Comparison of ENCODE assay signal across 7 cellular contexts in genomic region chr17:81429353-81429774, GRCh38. TPM values are rescaled to one million over a fixed set of nuclear protein-coding genes. Genes with fewer than 3 reads are reported as not detected.
A peak's percentile ranks its signal among the peaks of the same experiment; 100 is the strongest.
DNase-seq lines count a peak whose midpoint lies in the region; ATAC-seq and TF ChIP-seq lines count a peak whose summit lies in the region.

No MANE protein-coding gene starts in this region.

- H3K4me1 Mint-ChIP-seq in mesothelial cell of epicardium: no peaks in the 10 kb centered on the region

- no peaks in the 10 kb centered on the region for H3K27me3 Mint-ChIP-seq in mesothelial cell of epicardium (ENCODE audit: low read depth)

- peak overlapping the region; percentile 20 for H3K4me3 ChIP-seq in ovary

- H3K4me1 ChIP-seq in ovary (ENCODE audit: insufficient read depth): peaks cover 18% of the 10 kb centered on the region

- no peak overlapping the region for H3K27ac ChIP-seq in ovary

- H3K9me3 Mint-ChIP-seq in mesothelial cell of epicardium: no peaks in the 10 kb centered on the region

- no peaks in the 10 kb centered on the region for H3K36me3 ChIP-seq in ovary

- TF ChIP-seq EP300 in ovary (IDR thresholded peaks at IDR 0.05): no peak

- TF ChIP-seq CTCF in ovary (IDR thresholded peaks at IDR 0.05) (no peak), mesothelial cell of epicardium (IDR thresholded peaks at IDR 0.05; ENCODE audit: unreplicated experiment) (no peak)

- no peaks in the 10 kb centered on the region for H3K9me3 ChIP-seq in ovary

- intact Hi-C loops in ovary (cut with DNase I): loop anchor here in 1 of 4 donors (10.0 kb wide), 1 partner anchor 55 kb away; no protein-coding TSS in a partner anchor

- peak; percentile 60 for ATAC-seq in esophagus mucosa
- no peak for ATAC-seq in HG03565 (IDR thresholded peaks at IDR 0.05; ENCODE audit: unreplicated experiment)

- peak; percentile 65 for DNase-seq in HCEC 1CT
- peak; percentile 87 for DNase-seq in NCI-H774 (lab: John Stamatoyannopoulos, UW)
- DNase-seq in ovary: peak; percentile 83 to 96 (median 91)
- DNase-seq in mesothelial cell of epicardium (ENCODE audit: low spot score in 2 of 2, unreplicated experiment in 2 of 2): no peak
- no peak for DNase-seq in T-helper 9 cell

- no peak overlapping the region for H3K27ac Mint-ChIP-seq in mesothelial cell of epicardium

- H3K27me3 ChIP-seq in ovary: no peaks in the 10 kb centered on the region

- 0 to 2% (median 0%) methylated on average over 10 to 22 of the region's 22 CpGs for WGBS in ovary, 3 donors

- H3K36me3 Mint-ChIP-seq in mesothelial cell of epicardium: no peaks in the 10 kb centered on the region

- no peak for TF ChIP-seq POLR2A in ovary (IDR thresholded peaks at IDR 0.05)

- no peak overlapping the region for H3K4me3 Mint-ChIP-seq in mesothelial cell of epicardium

RNA-seq across cellular contexts. Expression of gene BAHCC1, which starts 34.1 kb away (rescaled TPM):
- total RNA-seq in esophagus mucosa: 4.2 TPM
- 10 to 100 TPM in 6 of 7 donors, 1 to 10 TPM in 1; 7.6 to 31.9 (median 24.2) TPM for total RNA-seq in ovary
- polyA plus RNA-seq in ovary: 10 to 100 TPM in 1 of 2 donors, 1 to 10 TPM in 1; 1.9 to 16.0 TPM
- 34.9 to 36.4 TPM (median 35.1 TPM) in 3 replicates for total RNA-seq in mesothelial cell of epicardium

Comparison
In these comparisons a context has a peak if more than half of its experiments do, and no peak if none do; other contexts are left out.
1. DNase-seq: peak in HCEC 1CT (single experiment), NCI-H774 (single experiment) and ovary (5 of 5); none in mesothelial cell of epicardium (0 of 2) and T-helper 9 cell (single experiment).